In genomic region chr22:48778308-48779195, GRCh38 we compare ENCODE assay signal across 23 cellular contexts.
DNase-seq lines count a peak whose midpoint lies in the region; ATAC-seq and TF ChIP-seq lines count a peak whose summit lies in the region.
"Had no signal": no experiment of that assay in that cellular context is flagged by ENCODE, and none has a peak within 500 bp of the region (broad histone marks: within the 10 kb centered on the region; RNA-seq: fewer than 3 reads in every experiment).

No MANE protein-coding gene starts in this region.

- H3K27me3 ChIP-seq in right atrium auricular region = no peaks in the 10 kb centered on the region
- no peaks in the 10 kb centered on the region for H3K27me3 ChIP-seq in trophoblast cell (ENCODE audit: insufficient read depth, low read length)

- intact Hi-C loops in Right ventricle myocardium superior (cut with DNase I) (no loop called here), lower leg skin (cut with DNase I; ENCODE audit: low total_unique reads) (no loop called here)

- no peak overlapping the region for H3K9ac ChIP-seq in trophoblast cell (ENCODE audit: low read length)
- H3K9ac ChIP-seq: KMS-11 had no signal

- H2BK120ac ChIP-seq in trophoblast cell (ENCODE audit: insufficient read depth, low read length, poor library complexity) = no peak overlapping the region

- H3K27ac ChIP-seq in right atrium auricular region (no peak overlapping the region), trophoblast cell (ENCODE audit: low read depth, low read length) (no peak overlapping the region)
- H3K27ac ChIP-seq: A549, HL-60, KMS-11, PC-9 had no signal

- H2AK5ac ChIP-seq in trophoblast cell (ENCODE audit: low read length) = no peak overlapping the region

- H3K9me3 ChIP-seq in right atrium auricular region (peaks cover 0 to 18% of the 10 kb centered on the region in 2 donors), trophoblast cell (ENCODE audit: insufficient read depth, low read depth, low read length) (peaks cover 14% of the 10 kb centered on the region)
- H3K9me3 ChIP-seq: Caco-2 had no signal

- ATAC-seq in Right ventricle myocardium superior (ENCODE audit: poor library complexity) (no peak), HG02759 (IDR thresholded peaks at IDR 0.05; ENCODE audit: unreplicated experiment) (no peak)
- ATAC-seq: A549; CD8-positive, alpha-beta T cell; Right ventricle myocardium inferior had no signal

- H2BK5ac ChIP-seq in trophoblast cell (ENCODE audit: low read depth, low read length, poor library complexity) = no peak overlapping the region

- no peaks in the 10 kb centered on the region for H3K79me1 ChIP-seq in trophoblast cell (ENCODE audit: low read length)

- H3K23ac ChIP-seq in trophoblast cell (ENCODE audit: low read length) = no peak overlapping the region

- no peak overlapping the region for H3K14ac ChIP-seq in trophoblast cell (ENCODE audit: low read length)

- WGBS in lower leg skin, 2 donors = 87 to 88% methylated on average over 23 to 25 of the region's 25 CpGs
- WGBS in trophoblast cell (ENCODE audit: extremely low coverage, insufficient coverage, insufficient read length) = no CpG with 5 or more reads among the region's 25 CpGs

- H3K4me3 ChIP-seq in right atrium auricular region (no peak overlapping the region), lower leg skin (ENCODE audit: low read depth, poor library complexity, severe bottlenecking) (no peak overlapping the region), trophoblast cell (ENCODE audit: low read depth, low read length) (peak overlapping the region; percentile 27)
- H3K4me3 ChIP-seq: A549, PC-9 had no signal

- H3K4me2 ChIP-seq in trophoblast cell (ENCODE audit: low read length) = no peak overlapping the region
- H3K4me2 ChIP-seq: A549, KMS-11, PC-9 had no signal

- H3K79me2 ChIP-seq in trophoblast cell (ENCODE audit: control insufficient read depth, insufficient read depth, low read length, poor library complexity) = no peaks in the 10 kb centered on the region

- H4K12ac ChIP-seq in trophoblast cell (ENCODE audit: low read depth, low read length) = no peak overlapping the region

- DNase-seq in right atrium auricular region (ENCODE audit: low spot score) (peak; percentile 9), Right ventricle myocardium superior (no peak), lower leg skin (ENCODE audit: low spot score in 2 of 2) (peak; percentile 7 to 75), trophoblast cell (no peak), GM10266 (ENCODE audit: extremely low spot score) (no peak), NCI-H1092 treated with DMSO at 0.1 percent for 48 hours (lab: John Stamatoyannopoulos, UW) (no peak)
- DNase-seq: C1 segment of cervical spinal cord, Caco-2, DMS79 treated with DMSO at 0.1 percent for 48 hours, GF-D8, MM.1S, NCI-H1417, NCI-H1694, NCI-H2081, NCI-H2227 treated with DMSO at 0.1 percent for 48 hours, NCI-H526 treated with DMSO at 0.1 percent for 48 hours, PC-9 had no signal

- H3K4me1 ChIP-seq in right atrium auricular region = no peaks in the 10 kb centered on the region
- no peaks in the 10 kb centered on the region for H3K4me1 ChIP-seq in trophoblast cell (ENCODE audit: control insufficient read depth in 1 of 2, insufficient read depth in 2 of 2, low read length in 2 of 2)
- H3K4me1 ChIP-seq: A549, Caco-2 had no signal

- H3K4ac ChIP-seq in trophoblast cell (ENCODE audit: low read depth, low read length) = no peak overlapping the region

- no peak for TF ChIP-seq CTCF in right atrium auricular region (IDR thresholded peaks at IDR 0.05)
- no peak for TF ChIP-seq CTCF in lower leg skin (IDR thresholded peaks at IDR 0.05)
- no peak for TF ChIP-seq CTCF in GM10266 (IDR thresholded peaks at IDR 0.05; ENCODE audit: control insufficient read depth, insufficient read depth, low read depth, missing control alignments)

- no peak overlapping the region for H2AFZ ChIP-seq in trophoblast cell (ENCODE audit: insufficient read depth, low read length, poor library complexity)
- H2AFZ ChIP-seq: PC-9 had no signal

- no peak overlapping the region for H2BK12ac ChIP-seq in trophoblast cell (ENCODE audit: low read length)

- H4K91ac ChIP-seq in trophoblast cell (ENCODE audit: low read depth, low read length) = no peak overlapping the region

- no peak overlapping the region for H3K18ac ChIP-seq in trophoblast cell (ENCODE audit: low read length)

- no peak overlapping the region for H4K8ac ChIP-seq in trophoblast cell (ENCODE audit: low read depth, low read length)

- no peak for TF ChIP-seq POLR2A in lower leg skin (IDR thresholded peaks at IDR 0.05)

- no peaks in the 10 kb centered on the region for H3K36me3 ChIP-seq in right atrium auricular region
- H3K36me3 ChIP-seq in trophoblast cell (ENCODE audit: control insufficient read depth in 1 of 2, insufficient read depth in 2 of 2, low read length in 2 of 2) = no peaks in the 10 kb centered on the region

Comparison
In these comparisons a context has a peak if more than half of its experiments do, and no peak if none do; other contexts are left out.
1. DNase-seq: peak in right atrium auricular region (single experiment) and lower leg skin (2 of 2); none in Right ventricle myocardium superior (single experiment), trophoblast cell (0 of 2), GM10266 (single experiment) and NCI-H1092 treated with DMSO at 0.1 percent for 48 hours (single experiment).